ENCODE assay signal across 16 cellular contexts in genomic region chr2:62152000-62152399, GRCh38. TPM values are rescaled to one million over a fixed set of nuclear protein-coding genes. Genes with fewer than 3 reads are reported as not detected.
DNase-seq lines count a peak whose midpoint lies in the region; ATAC-seq and TF ChIP-seq lines count a peak whose summit lies in the region.
"Had no signal": no experiment of that assay in that cellular context is flagged by ENCODE, and none has a peak within 500 bp of the region (broad histone marks: within the 10 kb centered on the region; RNA-seq: fewer than 3 reads in every experiment).

No MANE protein-coding gene starts in this region.

- H3F3A ChIP-seq in PC-3 (ENCODE audit: low read length, unreplicated experiment), result no peaks in the 10 kb centered on the region

- 82 to 89% (median 83%) methylated on average over 3 of the region's 3 CpGs for WGBS in adrenal gland, 4 donors

- POLR2A ChIA-PET in PC-3 (lab: Charles Lee; ENCODE audit: unreplicated experiment), result no interaction called here

- H3K27ac ChIP-seq in left ventricle myocardium inferior (replicated peaks), result peak overlapping the region; percentile 89
- peak overlapping the region; percentile 6; the same call in 1 of the 2 replicates for H3K27ac ChIP-seq in PC-3 (ENCODE audit: low read length)
- no peak overlapping the region for H3K27ac ChIP-seq in adrenal gland
- H3K27ac ChIP-seq: prostate gland, SK-N-MC had no signal

- TF ChIP-seq POLR2A in adrenal gland (IDR thresholded peaks at IDR 0.05), result no peak

- DNase-seq in left ventricle myocardium inferior, result no peak
- DNase-seq in Right ventricle myocardium superior, result no peak
- peak; percentile 58 for DNase-seq in PC-3
- DNase-seq in epithelial cell of esophagus (ENCODE audit: low read depth), result peak; percentile 87
- peak; percentile 4 for DNase-seq in skeletal muscle cell (ENCODE audit: low read depth)
- DNase-seq in activated CD4-positive, alpha-beta T cell treated with anti-CD3 and anti-CD28 coated beads for 1 hour, result no peak
- no peak for DNase-seq in adrenal gland
- DNase-seq: activated CD4-positive, alpha-beta T cell treated with anti-CD3 and anti-CD28 coated beads, Interleukin-2, amount 50 U/mL, for 4 hours; activated T-cell treated with anti-CD3 and anti-CD28 coated beads, Interleukin-2, amount 50 U/mL, for 1 hour; gastrocnemius medialis; H7; NCI-H187 treated with DMSO at 0.1 percent for 48 hours; NCI-H510A treated with DMSO at 0.1 percent for 48 hours had no signal

- CTCF ChIA-PET in PC-3 (lab: Charles Lee), result no interaction called here

- BruUV-seq in PC-3 (replicated peaks; lab: Mats Ljungman, UMichigan), result no TSS peak

- H3K4me1 ChIP-seq in left ventricle myocardium inferior (peaks cover 45% of the 10 kb centered on the region), PC-3 (ENCODE audit: insufficient read depth, low read length) (peaks cover 47% of the 10 kb centered on the region), adrenal gland (replicated peaks in 1 of 2) (no peaks in the 10 kb centered on the region)
- H3K4me1 ChIP-seq: prostate gland had no signal

- no peak overlapping the region for H2AFZ ChIP-seq in PC-3 (ENCODE audit: low read length)

- ATAC-seq in Right ventricle myocardium superior (ENCODE audit: poor library complexity) (no peak), PC-3 (no peak), GM21423 (IDR thresholded peaks at IDR 0.05; ENCODE audit: unreplicated experiment) (no peak)
- ATAC-seq: gastrocnemius medialis had no signal

- H4K20me1 ChIP-seq in PC-3 (ENCODE audit: low read length), result no peaks in the 10 kb centered on the region

- H3K4me3 ChIP-seq in left ventricle myocardium inferior (no peak overlapping the region), PC-3 (ENCODE audit: low read length) (no peak overlapping the region), epithelial cell of esophagus (ENCODE audit: low read length) (no peak overlapping the region), skeletal muscle cell (ENCODE audit: low read depth, low read length) (no peak overlapping the region), adrenal gland (no peak overlapping the region)
- H3K4me3 ChIP-seq: gastrocnemius medialis, prostate gland, SK-N-MC had no signal

- peaks cover 11% of the 10 kb centered on the region for H3K9me3 ChIP-seq in left ventricle myocardium inferior (replicated peaks)
- H3K9me3 ChIP-seq in PC-3 (ENCODE audit: low read length), result no peaks in the 10 kb centered on the region
- H3K9me3 ChIP-seq in adrenal gland (replicated peaks in 1 of 3), result no peaks in the 10 kb centered on the region
- H3K9me3 ChIP-seq: gastrocnemius medialis, prostate gland had no signal

- no peaks in the 10 kb centered on the region for H3K9me2 ChIP-seq in PC-3 (replicated peaks; ENCODE audit: low read length)

- H3K4me2 ChIP-seq in PC-3 (ENCODE audit: low read length), result no peak overlapping the region

- H3K79me2 ChIP-seq in PC-3 (ENCODE audit: low read length), result no peaks in the 10 kb centered on the region

- TF ChIP-seq CTCF in left ventricle myocardium inferior (IDR thresholded peaks at IDR 0.05; ENCODE audit: borderline replicate concordance) (no peak), PC-3 (conservative IDR thresholded peaks at IDR 0.05; ENCODE audit: low read depth, low read length) (no peak), epithelial cell of esophagus (IDR thresholded peaks at IDR 0.05; ENCODE audit: insufficient read depth, low read depth, low read length, missing control alignments) (no peak), adrenal gland (IDR thresholded peaks at IDR 0.05) (no peak)

- no peak overlapping the region for H3K9ac ChIP-seq in PC-3 (ENCODE audit: low read length)

- intact Hi-C loops in left ventricle myocardium inferior (cut with micrococcal nuclease) (no loop called here), Right ventricle myocardium superior (cut with DNase I) (no loop called here), PC-3 (cut with micrococcal nuclease) (no loop called here), adrenal gland (cut with DNase I) (no loop called here)

- H3K36me3 ChIP-seq in left ventricle myocardium inferior (no peaks in the 10 kb centered on the region), PC-3 (ENCODE audit: low read depth, low read length) (no peaks in the 10 kb centered on the region), adrenal gland (replicated peaks in 1 of 2) (no peaks in the 10 kb centered on the region)
- H3K36me3 ChIP-seq: gastrocnemius medialis, prostate gland had no signal

- H3K27me3 ChIP-seq in left ventricle myocardium inferior (ENCODE audit: low read depth) (no peaks in the 10 kb centered on the region), PC-3 (ENCODE audit: low read length) (no peaks in the 10 kb centered on the region), adrenal gland (no peaks in the 10 kb centered on the region)
- H3K27me3 ChIP-seq: gastrocnemius medialis had no signal

RNA-seq across cellular contexts. Expression of gene B3GNT2, which starts 43.9 kb away (rescaled TPM):
- total RNA-seq in left ventricle myocardium inferior, result 16.8 TPM
- 14.6 TPM for total RNA-seq in Right ventricle myocardium superior
- 14.5 and 18.0 TPM in 2 replicates for total RNA-seq in PC-3 (2014; rRNA removed)
- 10 to 100 TPM; 13.0 to 29.2 (median 18.4) TPM for total RNA-seq in adrenal gland
- 10 to 100 TPM in 1 of 3 donors, 1 to 10 TPM in 2; 7.1 to 30.4 (median 7.9) TPM for polyA plus RNA-seq in adrenal gland

Comparison
In these comparisons a context has a peak if more than half of its experiments do, and no peak if none do; other contexts are left out.
1. DNase-seq: peak in PC-3 (single experiment), epithelial cell of esophagus (single experiment) and skeletal muscle cell (single experiment); none in left ventricle myocardium inferior (single experiment), Right ventricle myocardium superior (single experiment), activated CD4-positive, alpha-beta T cell treated with anti-CD3 and anti-CD28 coated beads for 1 hour (single experiment) and adrenal gland (0 of 7).
2. H3K27ac ChIP-seq: peak in left ventricle myocardium inferior (single experiment) and PC-3 (single experiment); none in adrenal gland (0 of 5).